Comparison of ENCODE assay signal across 8 cellular contexts in genomic region chr1:27831568-27832410, GRCh38. TPM values are rescaled to one million over a fixed set of nuclear protein-coding genes. Genes with fewer than 3 reads are reported as not detected.
A peak's percentile ranks its signal among the peaks of the same experiment; 100 is the strongest.
DNase-seq lines count a peak whose midpoint lies in the region; ATAC-seq and TF ChIP-seq lines count a peak whose summit lies in the region.

No MANE protein-coding gene starts in this region.

- CTCF ChIA-PET in activated CD4-positive, alpha-beta T cell treated with anti-CD3 and anti-CD28 coated beads for 36 hours (lab: Charles Lee), result interaction anchor here (0.6 to 1.9 kb wide), 5 partner anchors 26 to 379 kb away, joined by 3 to 10 read pairs (median 4); partner anchors contain the start of gene IFI6

- no peaks in the 10 kb centered on the region for H3K27me3 Mint-ChIP-seq in activated CD4-positive, alpha-beta T cell treated with anti-CD3 and anti-CD28 coated beads for 36 hours
- H3K27me3 Mint-ChIP-seq in activated T-helper 2 cell treated with anti-CD3 and anti-CD28 coated beads, Interferon-gamma antibody, Interleukin-2, Interleukin-4, amounts not matched to agents 10 μg/mL and 5 μg/mL and 100 μg/mL, durations not matched to agents 14 hours and 24 hours and 36 hours (ENCODE audit: low read depth), result no peaks in the 10 kb centered on the region

- H3K36me3 ChIP-seq in suprapubic skin, result peaks cover 15% of the 10 kb centered on the region

- peaks cover 41% of the 10 kb centered on the region for H3K4me1 Mint-ChIP-seq in activated CD4-positive, alpha-beta T cell treated with anti-CD3 and anti-CD28 coated beads for 36 hours
- H3K4me1 Mint-ChIP-seq in activated T-helper 2 cell treated with anti-CD3 and anti-CD28 coated beads, Interferon-gamma antibody, Interleukin-2, Interleukin-4, amounts not matched to agents 10 μg/mL and 5 μg/mL and 100 μg/mL, durations not matched to agents 14 hours and 24 hours and 36 hours (ENCODE audit: low read depth), result peaks cover 28% of the 10 kb centered on the region

- intact Hi-C loops in activated CD4-positive, alpha-beta T cell treated with anti-CD3 and anti-CD28 coated beads for 36 hours (cut with DNase I, micrococcal nuclease), result loop anchor here (2.0 to 5.0 kb wide), 6 partner anchors 59 to 906 kb away; partner anchors contain the start of genes IFI6 (in 1 of the 2), RNU11 (in 1 of the 2), STX12 (in 1 of the 2) and YTHDF2 (in 1 of the 2)
- intact Hi-C loops in activated T-helper 2 cell treated with anti-CD3 and anti-CD28 coated beads, Interferon-gamma antibody, Interleukin-2, Interleukin-4, amounts not matched to agents 10 μg/mL and 5 μg/mL and 100 μg/mL, durations not matched to agents 14 hours and 24 hours and 36 hours (cut with micrococcal nuclease), result loop anchor here (1.0 to 2.0 kb wide), 3 partner anchors 59 to 163 kb away; no protein-coding TSS in a partner anchor

- no peaks in the 10 kb centered on the region for H3K27me3 ChIP-seq in suprapubic skin

- H3K4me3 ChIP-seq in suprapubic skin, result peak overlapping the region; percentile 91

- no peaks in the 10 kb centered on the region for H3K9me3 ChIP-seq in suprapubic skin

- peaks cover 29% of the 10 kb centered on the region for H3K36me3 Mint-ChIP-seq in activated CD4-positive, alpha-beta T cell treated with anti-CD3 and anti-CD28 coated beads for 36 hours (ENCODE audit: low read depth)
- H3K36me3 Mint-ChIP-seq in activated T-helper 2 cell treated with anti-CD3 and anti-CD28 coated beads, Interferon-gamma antibody, Interleukin-2, Interleukin-4, amounts not matched to agents 10 μg/mL and 5 μg/mL and 100 μg/mL, durations not matched to agents 14 hours and 24 hours and 36 hours (ENCODE audit: low read depth), result peaks cover 37% of the 10 kb centered on the region

- POLR2A ChIA-PET in activated CD4-positive, alpha-beta T cell treated with anti-CD3 and anti-CD28 coated beads for 36 hours (lab: Charles Lee), result interaction anchor here (0.8 to 1.7 kb wide), 3 partner anchors 59 to 817 kb away, joined by 3 to 16 read pairs (median 6); partner anchors contain the start of genes RNU11 and STX12

- peak overlapping the region; percentile 93 for H3K27ac ChIP-seq in suprapubic skin

- no peaks in the 10 kb centered on the region for H3K9me3 Mint-ChIP-seq in activated CD4-positive, alpha-beta T cell treated with anti-CD3 and anti-CD28 coated beads for 36 hours (ENCODE audit: low read depth)
- no peaks in the 10 kb centered on the region for H3K9me3 Mint-ChIP-seq in activated T-helper 2 cell treated with anti-CD3 and anti-CD28 coated beads, Interferon-gamma antibody, Interleukin-2, Interleukin-4, amounts not matched to agents 10 μg/mL and 5 μg/mL and 100 μg/mL, durations not matched to agents 14 hours and 24 hours and 36 hours

- no peak for TF ChIP-seq CTCF in suprapubic skin (IDR thresholded peaks at IDR 0.05)

- ATAC-seq in activated CD4-positive, alpha-beta T cell treated with anti-CD3 and anti-CD28 coated beads for 36 hours, result no peak
- ATAC-seq in GM21423 (IDR thresholded peaks at IDR 0.05; ENCODE audit: unreplicated experiment) (no peak), GM18873 (IDR thresholded peaks at IDR 0.05; ENCODE audit: low FRiP score, unreplicated experiment) (no peak)

- no peak for TF ChIP-seq EP300 in suprapubic skin (IDR thresholded peaks at IDR 0.05)

- in situ Hi-C loops in KBM-7 (cut with MboI; ENCODE audit: low pct_unique_long_range_greater_than_20kb, low sequenced_read_pairs), result no loop called here

- WGBS in suprapubic skin, result 47% methylated on average over 10 of the region's 10 CpGs

- H3K4me1 ChIP-seq in suprapubic skin, result peaks cover 24% of the 10 kb centered on the region

- H3K4me3 Mint-ChIP-seq in activated CD4-positive, alpha-beta T cell treated with anti-CD3 and anti-CD28 coated beads for 36 hours, result peak overlapping the region; percentile 94
- peak overlapping the region; percentile 96 for H3K4me3 Mint-ChIP-seq in activated T-helper 2 cell treated with anti-CD3 and anti-CD28 coated beads, Interferon-gamma antibody, Interleukin-2, Interleukin-4, amounts not matched to agents 10 μg/mL and 5 μg/mL and 100 μg/mL, durations not matched to agents 14 hours and 24 hours and 36 hours (ENCODE audit: low read depth)

- DNase-seq in activated CD4-positive, alpha-beta T cell treated with anti-CD3 and anti-CD28 coated beads for 36 hours, result no peak
- no peak for DNase-seq in activated CD4-positive, alpha-beta T cell treated with anti-CD3 and anti-CD28 coated beads, Interleukin-2, amount 50 U/mL, for 4 hours
- DNase-seq in activated T-helper 2 cell treated with anti-CD3 and anti-CD28 coated beads, Interferon-gamma antibody, Interleukin-2, Interleukin-4, amounts not matched to agents 10 μg/mL and 5 μg/mL and 100 μg/mL, durations not matched to agents 14 hours and 24 hours and 36 hours (ENCODE audit: low spot score), result no peak
- DNase-seq in iris pigment epithelial cell (ENCODE audit: low read depth) (peak; percentile 12), suprapubic skin (ENCODE audit: low spot score in 2 of 2) (no peak), KBM-7 (no peak)

- no peak for TF ChIP-seq POLR2A in suprapubic skin (IDR thresholded peaks at IDR 0.05)

- peak overlapping the region; percentile 94 for H3K27ac Mint-ChIP-seq in activated CD4-positive, alpha-beta T cell treated with anti-CD3 and anti-CD28 coated beads for 36 hours
- peak overlapping the region; percentile 93 for H3K27ac Mint-ChIP-seq in activated T-helper 2 cell treated with anti-CD3 and anti-CD28 coated beads, Interferon-gamma antibody, Interleukin-2, Interleukin-4, amounts not matched to agents 10 μg/mL and 5 μg/mL and 100 μg/mL, durations not matched to agents 14 hours and 24 hours and 36 hours

RNA-seq across cellular contexts. Expression of gene PPP1R8, which starts 1.2 kb away (rescaled TPM):
- total RNA-seq in activated CD4-positive, alpha-beta T cell treated with anti-CD3 and anti-CD28 coated beads for 36 hours, result 10 to 100 TPM; 49.6 to 65.9 TPM
- 67.3 and 71.8 TPM in 2 replicates for total RNA-seq in activated T-helper 2 cell treated with anti-CD3 and anti-CD28 coated beads, Interferon-gamma antibody, Interleukin-2, Interleukin-4, amounts not matched to agents 10 μg/mL and 5 μg/mL and 100 μg/mL, durations not matched to agents 14 hours and 24 hours and 36 hours
- 10 to 100 TPM; 32.5 to 43.5 (median 35.2) TPM for total RNA-seq in suprapubic skin

RNA-seq across cellular contexts. Expression of gene THEMIS2, which starts 40.6 kb away (rescaled TPM):
- total RNA-seq in activated CD4-positive, alpha-beta T cell treated with anti-CD3 and anti-CD28 coated beads for 36 hours, result 10 to 100 TPM; 14.2 to 16.2 TPM
- total RNA-seq in activated T-helper 2 cell treated with anti-CD3 and anti-CD28 coated beads, Interferon-gamma antibody, Interleukin-2, Interleukin-4, amounts not matched to agents 10 μg/mL and 5 μg/mL and 100 μg/mL, durations not matched to agents 14 hours and 24 hours and 36 hours, result 25.1 and 29.1 TPM in 2 replicates
- total RNA-seq in suprapubic skin, result 10 to 100 TPM in 1 of 4 donors, 1 to 10 TPM in 3; 5.6 to 12.0 (median 7.9) TPM

RNA-seq across cellular contexts. Expression of gene STX12, which starts 58.8 kb away (rescaled TPM):
- 10 to 100 TPM; 26.8 to 37.4 TPM for total RNA-seq in activated CD4-positive, alpha-beta T cell treated with anti-CD3 and anti-CD28 coated beads for 36 hours
- 23.3 and 25.9 TPM in 2 replicates for total RNA-seq in activated T-helper 2 cell treated with anti-CD3 and anti-CD28 coated beads, Interferon-gamma antibody, Interleukin-2, Interleukin-4, amounts not matched to agents 10 μg/mL and 5 μg/mL and 100 μg/mL, durations not matched to agents 14 hours and 24 hours and 36 hours
- 10 to 100 TPM; 54.8 to 81.5 (median 72.4) TPM for total RNA-seq in suprapubic skin
